In genomic region chr5:134534058-134534725, GRCh38 we compare ENCODE assay signal across 18 cellular contexts. TPM values are rescaled to one million over a fixed set of nuclear protein-coding genes. Genes with fewer than 3 reads are reported as not detected.
DNase-seq lines count a peak whose midpoint lies in the region; ATAC-seq, FAIRE-seq and TF ChIP-seq lines count a peak whose summit lies in the region.
"Had no signal": no experiment of that assay in that cellular context is flagged by ENCODE, and none has a peak within 500 bp of the region (broad histone marks: within the 10 kb centered on the region; RNA-seq: fewer than 3 reads in every experiment).

No MANE protein-coding gene starts in this region.

- DNase-seq in left ventricle myocardium inferior (no peak), heart right ventricle (no peak), thoracic aorta (ENCODE audit: low spot score) (no peak), urothelium cell line (ENCODE audit: low spot score) (no peak), DMS79 (lab: John Stamatoyannopoulos, UW) (no peak), left colon (no peak)
- DNase-seq in activated CD4-positive, alpha-beta memory T cell treated with anti-CD3 and anti-CD28 coated beads for 36 hours = no peak
- DNase-seq: activated CD8-positive, alpha-beta memory T cell treated with anti-CD3 and anti-CD28 coated beads, Interleukin-2, amount 10 ng/mL, durations not matched to agents 7 days and 5 days; activated naive CD4-positive, alpha-beta T cell treated with anti-CD3 and anti-CD28 coated beads, Interleukin-2, amount 50 U/mL, for 16 hours; Caco-2; glutamatergic neuron; mammary epithelial cell; NK-92 treated with Interleukin-12 subunit alpha and Interleukin-12 subunit beta, amount 100 ng/mL, for 24 hours had no signal

- H3K4me3 ChIP-seq in left ventricle myocardium inferior = no peak overlapping the region
- H3K4me3 ChIP-seq in heart right ventricle = no peak overlapping the region
- no peak overlapping the region for H3K4me3 ChIP-seq in iPS-15b (ENCODE audit: low read depth, low read length)
- H3K4me3 ChIP-seq in thoracic aorta = no peak overlapping the region

- POLR2A ChIA-PET in activated CD4-positive, alpha-beta memory T cell treated with anti-CD3 and anti-CD28 coated beads for 36 hours (lab: Charles Lee) = interaction anchor here (0.7 kb wide), 1 partner anchor 108 kb away, joined by 3 read pairs; no protein-coding TSS in a partner anchor

- H3K27me3 Mint-ChIP-seq in activated CD4-positive, alpha-beta memory T cell treated with anti-CD3 and anti-CD28 coated beads for 36 hours = no peaks in the 10 kb centered on the region
- H3K27me3 Mint-ChIP-seq: activated CD8-positive, alpha-beta memory T cell treated with anti-CD3 and anti-CD28 coated beads, Interleukin-2, amount 10 ng/mL, durations not matched to agents 7 days and 5 days had no signal

- H3K27ac ChIP-seq in left ventricle myocardium inferior (replicated peaks) (peak overlapping the region; percentile 100), heart right ventricle (peak overlapping the region in 3 of 10 donors; percentile 18 to 41 (median 26)), thoracic aorta (peak overlapping the region; percentile 44 to 72)

- no peaks in the 10 kb centered on the region for H3K9me3 ChIP-seq in left ventricle myocardium inferior (replicated peaks)
- H3K9me3 ChIP-seq in heart right ventricle = no peaks in the 10 kb centered on the region
- no peaks in the 10 kb centered on the region for H3K9me3 ChIP-seq in iPS-15b (ENCODE audit: control insufficient read depth, insufficient read depth, low read length)
- H3K9me3 ChIP-seq in thoracic aorta = no peaks in the 10 kb centered on the region
- H3K9me3 ChIP-seq: Caco-2 had no signal

- no peak for FAIRE-seq in urothelium cell line (lab: Jason Lieb, UNC)
- FAIRE-seq: G401.6, GM12892 had no signal

- WGBS in heart right ventricle, 2 donors = 78 to 81% methylated on average over 10 of the region's 10 CpGs

- H3K4me3 Mint-ChIP-seq in activated CD4-positive, alpha-beta memory T cell treated with anti-CD3 and anti-CD28 coated beads for 36 hours = no peak overlapping the region
- H3K4me3 Mint-ChIP-seq: activated CD8-positive, alpha-beta memory T cell treated with anti-CD3 and anti-CD28 coated beads, Interleukin-2, amount 10 ng/mL, durations not matched to agents 7 days and 5 days; neural crest cell had no signal

- peaks cover 78% of the 10 kb centered on the region for H3K4me1 Mint-ChIP-seq in activated CD4-positive, alpha-beta memory T cell treated with anti-CD3 and anti-CD28 coated beads for 36 hours (ENCODE audit: low read depth)

- TF ChIP-seq CTCF in left ventricle myocardium inferior (IDR thresholded peaks at IDR 0.05; ENCODE audit: borderline replicate concordance) (no peak), heart right ventricle (IDR thresholded peaks at IDR 0.05) (no peak), thoracic aorta (IDR thresholded peaks at IDR 0.05) (no peak)

- H3K27me3 ChIP-seq in left ventricle myocardium inferior (ENCODE audit: low read depth) = no peaks in the 10 kb centered on the region
- no peaks in the 10 kb centered on the region for H3K27me3 ChIP-seq in heart right ventricle
- H3K27me3 ChIP-seq in iPS-15b (ENCODE audit: control insufficient read depth, insufficient read depth, low read length) = no peaks in the 10 kb centered on the region
- no peaks in the 10 kb centered on the region for H3K27me3 ChIP-seq in thoracic aorta (replicated peaks; ENCODE audit: insufficient read depth)

- CTCF ChIA-PET in activated CD4-positive, alpha-beta memory T cell treated with anti-CD3 and anti-CD28 coated beads for 36 hours (lab: Charles Lee) = interaction anchor here (1.2 to 1.8 kb wide), 3 partner anchors 10 to 123 kb away, joined by 5 to 8 read pairs (median 5); partner anchors contain the start of gene CDKN2AIPNL

- H3K9ac ChIP-seq in iPS-15b (ENCODE audit: low read depth, low read length) = peak overlapping the region; percentile 0

- H3K36me3 Mint-ChIP-seq in activated CD4-positive, alpha-beta memory T cell treated with anti-CD3 and anti-CD28 coated beads for 36 hours = peaks cover 16% of the 10 kb centered on the region

- ATAC-seq in heart right ventricle (no peak), thoracic aorta (ENCODE audit: insufficient number of reproducible peaks, low FRiP score, low read depth) (no peak), left colon (no peak)
- ATAC-seq: activated CD8-positive, alpha-beta memory T cell treated with anti-CD3 and anti-CD28 coated beads, Interleukin-2, amount 10 ng/mL, durations not matched to agents 7 days and 5 days; esophagus mucosa had no signal

- H3K36me3 ChIP-seq in left ventricle myocardium inferior = peaks cover 36% of the 10 kb centered on the region
- peaks cover 0 to 37% (median 23%) of the 10 kb centered on the region in 9 donors for H3K36me3 ChIP-seq in heart right ventricle
- H3K36me3 ChIP-seq in iPS-15b (ENCODE audit: control insufficient read depth, insufficient read depth, low read length) = peaks cover 9% of the 10 kb centered on the region
- peaks cover 28% of the 10 kb centered on the region for H3K36me3 ChIP-seq in thoracic aorta

- intact Hi-C loops in left ventricle myocardium inferior (cut with micrococcal nuclease) (no loop called here), heart right ventricle (cut with DNase I) (loop anchor here in 1 of 10 donors (5.0 kb wide), 1 partner anchor 38 kb away; no protein-coding TSS in a partner anchor), left colon (cut with DNase I, micrococcal nuclease) (no loop called here)
- intact Hi-C loops in activated CD4-positive, alpha-beta memory T cell treated with anti-CD3 and anti-CD28 coated beads for 36 hours (cut with micrococcal nuclease) = no loop called here

- peak overlapping the region; percentile 52 for H3K27ac Mint-ChIP-seq in activated CD4-positive, alpha-beta memory T cell treated with anti-CD3 and anti-CD28 coated beads for 36 hours
- H3K27ac Mint-ChIP-seq: activated CD8-positive, alpha-beta memory T cell treated with anti-CD3 and anti-CD28 coated beads, Interleukin-2, amount 10 ng/mL, durations not matched to agents 7 days and 5 days had no signal

- no peaks in the 10 kb centered on the region for H3K9me3 Mint-ChIP-seq in activated CD4-positive, alpha-beta memory T cell treated with anti-CD3 and anti-CD28 coated beads for 36 hours
- H3K9me3 Mint-ChIP-seq: neural crest cell had no signal

- H3K4me1 ChIP-seq in left ventricle myocardium inferior = peaks cover 87% of the 10 kb centered on the region
- peaks cover 27 to 70% (median 52%) of the 10 kb centered on the region in 9 donors for H3K4me1 ChIP-seq in heart right ventricle
- peaks cover 24% of the 10 kb centered on the region for H3K4me1 ChIP-seq in iPS-15b (ENCODE audit: control insufficient read depth, insufficient read depth, low read length)
- H3K4me1 ChIP-seq in thoracic aorta (ENCODE audit: control insufficient read depth in 1 of 2, low read depth in 2 of 2) = peaks cover 45 to 55% of the 10 kb centered on the region in 2 donors

RNA-seq across cellular contexts. Expression of gene JADE2, which starts 8.7 kb away (rescaled TPM):
- total RNA-seq in left ventricle myocardium inferior (26.3 TPM), heart right ventricle (10 to 100 TPM; 17.9 to 38.5 (median 25.2) TPM), thoracic aorta (10 to 100 TPM; 54.0 to 81.3 TPM), left colon (10 to 100 TPM; 27.1 to 38.9 TPM)
- polyA plus RNA-seq in heart right ventricle = 1 to 10 TPM; 5.4 to 7.9 TPM
- total RNA-seq in activated CD4-positive, alpha-beta memory T cell treated with anti-CD3 and anti-CD28 coated beads for 36 hours = 10 to 100 TPM; 79.4 to 81.6 TPM
